1 cellular context compared by ENCODE assay signal in the genomic region with DNA sequence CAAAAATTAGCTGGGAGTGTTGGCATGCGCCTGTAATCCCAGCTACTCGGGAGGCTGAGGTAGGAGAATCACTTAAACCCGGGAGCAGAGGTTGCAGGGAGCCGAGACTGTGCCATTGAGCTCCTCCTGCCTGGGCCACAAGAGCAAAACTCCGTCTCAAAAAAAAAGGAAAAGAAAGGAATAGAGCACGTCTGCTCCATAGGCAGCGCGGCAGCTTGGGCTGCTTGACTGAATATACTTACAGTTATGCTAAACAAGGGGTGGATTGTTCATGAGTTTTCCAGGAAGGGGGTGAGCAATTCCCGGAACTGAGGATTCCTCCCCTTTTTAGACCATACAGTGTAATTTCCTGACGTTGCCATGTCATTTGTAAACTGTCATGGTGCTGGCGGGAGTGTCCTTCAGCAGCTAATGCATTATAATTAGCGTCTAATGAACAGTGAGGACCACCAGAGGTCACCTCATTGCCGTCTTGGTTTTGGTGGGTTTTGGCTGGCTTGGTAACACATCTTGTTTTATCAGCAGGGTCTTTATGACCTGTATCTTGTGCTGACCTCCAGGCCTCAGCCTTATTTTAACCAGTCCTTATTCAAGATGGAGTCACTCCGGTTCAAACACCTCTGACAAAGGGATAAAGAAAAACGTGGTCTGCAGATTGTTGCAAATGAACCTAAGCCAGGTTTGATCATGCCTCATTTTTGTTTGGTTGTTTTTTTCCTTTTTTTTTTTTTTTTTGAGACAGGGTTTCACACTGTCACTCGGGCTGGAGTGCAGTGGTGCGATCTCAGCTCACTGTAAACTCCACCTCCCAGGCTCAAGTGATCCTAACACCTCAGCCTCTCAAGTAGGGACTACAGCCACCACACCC.
TF ChIP-seq lines count a peak whose summit lies in the region.

No MANE protein-coding gene starts in this region.

TF ChIP-seq in K562, 482 proteins besides CTCF, POLR2A, EP300 and RAD21 (continued from another document and continues in another):
- TF ChIP-seq SNRNP70 (optimal IDR thresholded peaks at IDR 0.05; ENCODE audit: low read depth, low read length) (no peak), KLF16 (IDR thresholded peaks at IDR 0.05) (no peak), RFX5 (IDR thresholded peaks at IDR 0.05; ENCODE audit: low read depth, low read length) (no peak), ZNF121 (CRISPR knock-in tag; conservative IDR thresholded peaks at IDR 0.05) (no peak), KAT2B (IDR thresholded peaks at IDR 0.05; ENCODE audit: low read depth, low read length) (no peak), HNRNPH1 (optimal IDR thresholded peaks at IDR 0.05; ENCODE audit: low read depth, low read length) (no peak), SMAD2 (IDR thresholded peaks at IDR 0.05; ENCODE audit: low read depth, low read length) (no peak), ZNF175 (CRISPR knock-in tag; IDR thresholded peaks at IDR 0.05; ENCODE audit: low read depth) (peak; percentile 100), NR2F6 (CRISPR knock-in tag; IDR thresholded peaks at IDR 0.05) (peak; percentile 94), ZBTB1 (CRISPR knock-in tag; IDR thresholded peaks at IDR 0.05; ENCODE audit: borderline replicate concordance, low read depth) (no peak), FOXK2 (conservative IDR thresholded peaks at IDR 0.05 in 1 of 2, IDR thresholded peaks at IDR 0.05 in 1 of 2; ENCODE audit: low read depth in 2 of 2) (peak; percentile 83 to 87), XRCC5 (IDR thresholded peaks at IDR 0.05; ENCODE audit: low read depth, low read length) (no peak), GTF2E2 (tag; IDR thresholded peaks at IDR 0.05) (peak; percentile 98), SUPT5H (IDR thresholded peaks at IDR 0.05) (peak; percentile 88), SMARCB1 (IDR thresholded peaks at IDR 0.05; ENCODE audit: insufficient read length, low read depth) (no peak), ZBTB34 (CRISPR knock-in tag; IDR thresholded peaks at IDR 0.05) (peak; percentile 99), COPS2 (conservative IDR thresholded peaks at IDR 0.05) (no peak), YY1 (IDR thresholded peaks at IDR 0.05; ENCODE audit: borderline replicate concordance in 1 of 3, control insufficient read depth in 1 of 3, extremely low read depth in 1 of 3, insufficient read depth in 3 of 3, insufficient read length in 1 of 3, insufficient replicate concordance in 2 of 3, low read depth in 1 of 3, low read length in 2 of 3) (peak in 2 of 3 experiments; percentile 13 to 79), CSDE1 (IDR thresholded peaks at IDR 0.05) (no peak), RFX1 (IDR thresholded peaks at IDR 0.05) (peak; percentile 80), MGA (IDR thresholded peaks at IDR 0.05) (peak; percentile 41; the same call in 1 of the 2 replicates), MCM5 (IDR thresholded peaks at IDR 0.05; ENCODE audit: low read depth) (no peak), SRSF3 (IDR thresholded peaks at IDR 0.05; ENCODE audit: insufficient read depth, low read length) (no peak), XRCC3 (IDR thresholded peaks at IDR 0.05) (no peak), ARID4B (CRISPR knock-in tag; IDR thresholded peaks at IDR 0.05) (no peak), ZNF347 (CRISPR knock-in tag; IDR thresholded peaks at IDR 0.05; ENCODE audit: low read depth) (peak; percentile 94), HSF4 (CRISPR knock-in tag; IDR thresholded peaks at IDR 0.05; ENCODE audit: borderline replicate concordance) (peak; percentile 99), ZBED1 (IDR thresholded peaks at IDR 0.05) (no peak), FOXK1 (CRISPR knock-in tag; IDR thresholded peaks at IDR 0.05; ENCODE audit: borderline replicate concordance) (peak; percentile 30; the same call in 1 of the 2 replicates)
- TF ChIP-seq, protein P1, sequence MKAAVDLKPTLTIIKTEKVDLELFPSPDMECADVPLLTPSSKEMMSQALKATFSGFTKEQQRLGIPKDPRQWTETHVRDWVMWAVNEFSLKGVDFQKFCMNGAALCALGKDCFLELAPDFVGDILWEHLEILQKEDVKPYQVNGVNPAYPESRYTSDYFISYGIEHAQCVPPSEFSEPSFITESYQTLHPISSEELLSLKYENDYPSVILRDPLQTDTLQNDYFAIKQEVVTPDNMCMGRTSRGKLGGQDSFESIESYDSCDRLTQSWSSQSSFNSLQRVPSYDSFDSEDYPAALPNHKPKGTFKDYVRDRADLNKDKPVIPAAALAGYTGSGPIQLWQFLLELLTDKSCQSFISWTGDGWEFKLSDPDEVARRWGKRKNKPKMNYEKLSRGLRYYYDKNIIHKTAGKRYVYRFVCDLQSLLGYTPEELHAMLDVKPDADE (conservative IDR thresholded peaks at IDR 0.05; ENCODE audit: control insufficient read depth, low read depth, low read length), result no peak
- TF ChIP-seq, protein P2, sequence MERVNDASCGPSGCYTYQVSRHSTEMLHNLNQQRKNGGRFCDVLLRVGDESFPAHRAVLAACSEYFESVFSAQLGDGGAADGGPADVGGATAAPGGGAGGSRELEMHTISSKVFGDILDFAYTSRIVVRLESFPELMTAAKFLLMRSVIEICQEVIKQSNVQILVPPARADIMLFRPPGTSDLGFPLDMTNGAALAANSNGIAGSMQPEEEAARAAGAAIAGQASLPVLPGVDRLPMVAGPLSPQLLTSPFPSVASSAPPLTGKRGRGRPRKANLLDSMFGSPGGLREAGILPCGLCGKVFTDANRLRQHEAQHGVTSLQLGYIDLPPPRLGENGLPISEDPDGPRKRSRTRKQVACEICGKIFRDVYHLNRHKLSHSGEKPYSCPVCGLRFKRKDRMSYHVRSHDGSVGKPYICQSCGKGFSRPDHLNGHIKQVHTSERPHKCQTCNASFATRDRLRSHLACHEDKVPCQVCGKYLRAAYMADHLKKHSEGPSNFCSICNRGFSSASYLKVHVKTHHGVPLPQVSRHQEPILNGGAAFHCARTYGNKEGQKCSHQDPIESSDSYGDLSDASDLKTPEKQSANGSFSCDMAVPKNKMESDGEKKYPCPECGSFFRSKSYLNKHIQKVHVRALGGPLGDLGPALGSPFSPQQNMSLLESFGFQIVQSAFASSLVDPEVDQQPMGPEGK (CRISPR knock-in tag; IDR thresholded peaks at IDR 0.05; ENCODE audit: borderline replicate concordance), result peak; percentile 99
